In the genomic region with DNA sequence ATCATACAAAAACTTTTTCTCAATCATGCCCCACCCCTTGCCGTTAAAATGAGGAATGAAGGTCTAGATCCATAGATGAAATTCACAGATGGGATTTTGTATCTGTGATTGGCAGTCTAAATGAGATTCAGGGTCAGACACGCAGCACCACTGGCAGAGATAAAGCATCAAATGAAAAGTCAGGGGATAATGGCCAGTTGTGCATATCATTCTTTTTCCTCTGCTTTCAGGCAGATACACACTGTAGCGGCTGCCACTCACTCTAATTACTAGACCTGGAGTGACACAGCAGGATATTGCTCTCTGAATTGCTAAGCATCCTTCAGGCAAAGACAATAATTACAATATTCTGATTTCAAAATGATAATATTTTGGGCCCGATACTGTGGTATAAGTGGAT, we compare ENCODE assay signal across 15 cellular contexts.
"Had no signal": no experiment of that assay in that cellular context is flagged by ENCODE, and none has a peak within 500 bp of the region (broad histone marks: within the 10 kb centered on the region; RNA-seq: fewer than 3 reads in every experiment).

No MANE protein-coding gene starts in this region.

- H3K4me3 ChIP-seq: heart left ventricle, mucosa of descending colon, suprapubic skin, thyroid gland had no signal

- H3K27me3 ChIP-seq: heart left ventricle, suprapubic skin, thyroid gland had no signal

- DNase-seq: effector memory CD4-positive, alpha-beta T cell; heart left ventricle; hippocampal formation; kidney glomerular epithelial cell; mucosa of descending colon; naive thymus-derived CD8-positive, alpha-beta T cell; posterior cingulate gyrus; right cardiac atrium; small intestine; stimulated activated CD4-positive, alpha-beta T cell treated with anti-CD3 and anti-CD28 coated beads, Interleukin-12 subunit alpha, Interleukin-12 subunit beta, amount 100 ng/mL, for 4 hours; stimulated activated naive CD4-positive, alpha-beta T cell treated with Interleukin-2 at 50 U/mL for 16 hours; thyroid gland had no signal

- H3K27ac ChIP-seq: heart left ventricle, suprapubic skin, thyroid gland had no signal

- H3K4me1 ChIP-seq: heart left ventricle, suprapubic skin, thyroid gland had no signal

- H3K36me3 ChIP-seq: suprapubic skin, thyroid gland had no signal

- ATAC-seq: esophagus mucosa; heart left ventricle; left lobe of liver; mucosa of descending colon; naive thymus-derived CD8-positive, alpha-beta T cell; right cardiac atrium had no signal

- H3K9me3 ChIP-seq: mucosa of descending colon, suprapubic skin, thyroid gland had no signal
